ENCODE assay signal across 12 cellular contexts in genomic region chr12:66823857-66824570, GRCh38.
DNase-seq lines count a peak whose midpoint lies in the region; ATAC-seq and TF ChIP-seq lines count a peak whose summit lies in the region.
"Had no signal": no experiment of that assay in that cellular context is flagged by ENCODE, and none has a peak within 500 bp of the region (broad histone marks: within the 10 kb centered on the region; RNA-seq: fewer than 3 reads in every experiment).

No MANE protein-coding gene starts in this region.

- no peak overlapping the region for H3K4me3 ChIP-seq in esophagus (ENCODE audit: low read depth in 1 of 2, low read length in 2 of 2)
- no peak overlapping the region for H3K4me3 ChIP-seq in suprapubic skin
- H3K4me3 ChIP-seq: testis had no signal

- ATAC-seq in HG02642 (IDR thresholded peaks at IDR 0.05; ENCODE audit: poor library complexity, unreplicated experiment): no peak

- H3K9me3 ChIP-seq in esophagus (ENCODE audit: control insufficient read depth in 2 of 2, insufficient read depth in 1 of 2, low read depth in 1 of 2, low read length in 1 of 2): no peaks in the 10 kb centered on the region
- H3K9me3 ChIP-seq in suprapubic skin: no peaks in the 10 kb centered on the region
- H3K9me3 ChIP-seq: testis had no signal

- TF ChIP-seq CTCF in suprapubic skin (IDR thresholded peaks at IDR 0.05): no peak

- DNase-seq in NCI-H1417 (lab: John Stamatoyannopoulos, UW) (peak in 2 of 3 experiments; percentile 72 to 76), NCI-H1417 treated with DMSO at 0.1 percent for 48 hours (lab: John Stamatoyannopoulos, UW) (no peak), NCI-H69 (lab: John Stamatoyannopoulos, UW) (peak; percentile 86), suprapubic skin (ENCODE audit: low spot score in 2 of 2) (no peak), NCI-H187 (lab: John Stamatoyannopoulos, UW) (no peak), SW 1271 (lab: John Stamatoyannopoulos, UW) (no peak)
- DNase-seq: activated CD8-positive, alpha-beta memory T cell treated with anti-CD3 and anti-CD28 coated beads for 24 hours; brain microvascular endothelial cell; Karpas-422; testis had no signal

- peak overlapping the region; percentile 62 to 85 for H3K27ac ChIP-seq in esophagus (ENCODE audit: low read depth in 2 of 2, low read length in 1 of 2)
- peak overlapping the region; percentile 75 for H3K27ac ChIP-seq in suprapubic skin
- H3K27ac ChIP-seq: brain microvascular endothelial cell, testis had no signal

- no peaks in the 10 kb centered on the region for H3K27me3 ChIP-seq in esophagus (ENCODE audit: control insufficient read depth in 1 of 2, insufficient read depth in 2 of 2, low read length in 2 of 2)
- H3K27me3 ChIP-seq in suprapubic skin: no peaks in the 10 kb centered on the region
- H3K27me3 ChIP-seq: brain microvascular endothelial cell, testis had no signal

- TF ChIP-seq EP300 in suprapubic skin (IDR thresholded peaks at IDR 0.05): no peak

- H3K36me3 ChIP-seq in esophagus (ENCODE audit: control insufficient read depth in 2 of 2, insufficient read depth in 2 of 2, low read length in 1 of 2) (no peaks in the 10 kb centered on the region), suprapubic skin (no peaks in the 10 kb centered on the region)
- H3K36me3 ChIP-seq: brain microvascular endothelial cell had no signal

- WGBS in esophagus, 2 donors: 50 to 65% methylated on average over 5 of the region's 5 CpGs
- 50% methylated on average over 5 of the region's 5 CpGs for WGBS in suprapubic skin

- no peaks in the 10 kb centered on the region for H3K4me1 ChIP-seq in esophagus (ENCODE audit: control insufficient read depth in 2 of 2, insufficient read depth in 2 of 2, low read length in 1 of 2)
- peaks cover 17% of the 10 kb centered on the region for H3K4me1 ChIP-seq in suprapubic skin
- H3K4me1 ChIP-seq: testis had no signal

- no peak for TF ChIP-seq POLR2A in suprapubic skin (IDR thresholded peaks at IDR 0.05)

Comparison
In these comparisons a context has a peak if more than half of its experiments do, and no peak if none do; other contexts are left out.
1. DNase-seq: peak in NCI-H1417 (2 of 3) and NCI-H69 (single experiment); none in NCI-H1417 treated with DMSO at 0.1 percent for 48 hours (single experiment), suprapubic skin (0 of 2), NCI-H187 (0 of 2) and SW 1271 (0 of 2).